12 cellular contexts compared by ENCODE assay signal in the genomic region with DNA sequence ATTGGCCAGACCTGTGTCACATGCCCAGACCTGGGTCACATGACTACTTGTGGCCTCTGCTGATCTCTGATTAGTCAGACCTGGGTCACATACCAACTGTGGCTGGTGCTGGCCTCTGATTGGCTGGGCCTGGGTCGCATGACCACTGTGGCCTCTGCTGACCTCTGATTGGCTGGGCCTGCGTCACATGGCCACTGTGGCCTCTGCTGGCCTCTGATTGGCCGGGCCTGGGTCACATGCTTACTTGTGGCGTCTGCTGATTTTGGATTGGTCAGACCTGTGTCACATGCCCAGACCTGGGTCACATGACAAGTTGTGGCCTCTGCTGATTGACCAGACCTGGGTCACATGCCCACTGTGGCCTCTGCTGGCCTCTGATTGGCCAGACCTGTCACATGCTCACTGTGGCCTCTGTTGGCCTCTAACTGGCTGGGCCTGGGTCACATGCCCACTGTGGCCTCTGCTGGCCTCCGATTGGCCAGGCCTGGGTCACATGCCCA.
"Had no signal": no experiment of that assay in that cellular context is flagged by ENCODE, and none has a peak within 500 bp of the region (broad histone marks: within the 10 kb centered on the region; RNA-seq: fewer than 3 reads in every experiment).

No MANE protein-coding gene starts in this region.

- H3K27me3 Mint-ChIP-seq: activated CD8-positive, alpha-beta memory T cell treated with anti-CD3 and anti-CD28 coated beads, Interleukin-2, amount 10 ng/mL, durations not matched to agents 7 days and 5 days; activated naive CD4-positive, alpha-beta T cell treated with anti-CD3 and anti-CD28 coated beads, Interleukin-2, amount 50 U/mL, for 24 hours; naive thymus-derived CD4-positive, alpha-beta T cell had no signal

- H3K4me1 ChIP-seq: left ventricle myocardium inferior had no signal

- H3K27ac Mint-ChIP-seq: activated CD8-positive, alpha-beta memory T cell treated with anti-CD3 and anti-CD28 coated beads, Interleukin-2, amount 10 ng/mL, durations not matched to agents 7 days and 5 days; activated naive CD4-positive, alpha-beta T cell treated with anti-CD3 and anti-CD28 coated beads, Interleukin-2, amount 50 U/mL, for 24 hours; naive thymus-derived CD4-positive, alpha-beta T cell; T-helper 2 cell treated with Interferon-gamma antibody and Interleukin-4, amounts not matched to agents 5 μg/mL and 100 μg/mL, for 36 hours had no signal

- H3K36me3 ChIP-seq: left ventricle myocardium inferior had no signal

- H3K36me3 Mint-ChIP-seq: activated CD8-positive, alpha-beta memory T cell treated with anti-CD3 and anti-CD28 coated beads, Interleukin-2, amount 10 ng/mL, durations not matched to agents 7 days and 5 days; activated naive CD4-positive, alpha-beta T cell treated with anti-CD3 and anti-CD28 coated beads, Interleukin-2, amount 50 U/mL, for 24 hours had no signal

- ATAC-seq: activated CD8-positive, alpha-beta memory T cell treated with anti-CD3 and anti-CD28 coated beads, Interleukin-2, amount 10 ng/mL, durations not matched to agents 7 days and 5 days; esophagus mucosa; mucosa of descending colon; naive thymus-derived CD4-positive, alpha-beta T cell had no signal

- H3K4me1 Mint-ChIP-seq: activated naive CD4-positive, alpha-beta T cell treated with anti-CD3 and anti-CD28 coated beads, Interleukin-2, amount 50 U/mL, for 24 hours had no signal

- DNase-seq: activated CD4-positive, alpha-beta T cell treated with anti-CD3 and anti-CD28 coated beads, Interleukin-2, amount 50 U/mL, for 4 hours; activated CD4-positive, CD25-positive, alpha-beta regulatory T cell; activated CD8-positive, alpha-beta memory T cell treated with anti-CD3 and anti-CD28 coated beads, Interleukin-2, amount 10 ng/mL, durations not matched to agents 7 days and 5 days; activated effector memory CD4-positive, alpha-beta T cell treated with Interleukin-2 at 50 U/mL for 16 hours; activated T-cell treated with anti-CD3 and anti-CD28 coated beads, Interleukin-2, amount 50 U/mL, for 1 hour; left ventricle myocardium inferior; mucosa of descending colon; naive thymus-derived CD4-positive, alpha-beta T cell; stimulated activated CD4-positive, alpha-beta T cell treated with anti-CD3 and anti-CD28 coated beads, Interleukin-1b, Interleukin-23, amount 100 ng/mL, for 48 hours had no signal

- H3K9me3 ChIP-seq: mucosa of descending colon had no signal

- H3K4me3 ChIP-seq: left ventricle myocardium inferior, mucosa of descending colon had no signal

- H3K27ac ChIP-seq: left ventricle myocardium inferior had no signal

- H3K4me3 Mint-ChIP-seq: activated CD8-positive, alpha-beta memory T cell treated with anti-CD3 and anti-CD28 coated beads, Interleukin-2, amount 10 ng/mL, durations not matched to agents 7 days and 5 days; activated naive CD4-positive, alpha-beta T cell treated with anti-CD3 and anti-CD28 coated beads, Interleukin-2, amount 50 U/mL, for 24 hours; naive thymus-derived CD4-positive, alpha-beta T cell; T-helper 2 cell treated with Interferon-gamma antibody and Interleukin-4, amounts not matched to agents 5 μg/mL and 100 μg/mL, for 36 hours had no signal

- H3K9me3 Mint-ChIP-seq: activated naive CD4-positive, alpha-beta T cell treated with anti-CD3 and anti-CD28 coated beads, Interleukin-2, amount 50 U/mL, for 24 hours had no signal
